ENCODE assay signal across 8 cellular contexts in genomic region chr3:48716982-48717746, GRCh38. TPM values are rescaled to one million over a fixed set of nuclear protein-coding genes. Genes with fewer than 3 reads are reported as not detected.
DNase-seq lines count a peak whose midpoint lies in the region; ATAC-seq and TF ChIP-seq lines count a peak whose summit lies in the region.

A gene with protein sequence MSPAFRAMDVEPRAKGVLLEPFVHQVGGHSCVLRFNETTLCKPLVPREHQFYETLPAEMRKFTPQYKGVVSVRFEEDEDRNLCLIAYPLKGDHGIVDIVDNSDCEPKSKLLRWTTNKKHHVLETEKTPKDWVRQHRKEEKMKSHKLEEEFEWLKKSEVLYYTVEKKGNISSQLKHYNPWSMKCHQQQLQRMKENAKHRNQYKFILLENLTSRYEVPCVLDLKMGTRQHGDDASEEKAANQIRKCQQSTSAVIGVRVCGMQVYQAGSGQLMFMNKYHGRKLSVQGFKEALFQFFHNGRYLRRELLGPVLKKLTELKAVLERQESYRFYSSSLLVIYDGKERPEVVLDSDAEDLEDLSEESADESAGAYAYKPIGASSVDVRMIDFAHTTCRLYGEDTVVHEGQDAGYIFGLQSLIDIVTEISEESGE (minus strand): TSS chr3:48717221. CDS start chr3:48695291, 21,930 bp downstream.

- TF ChIP-seq CTCF in right atrium auricular region (IDR thresholded peaks at IDR 0.05) (no peak), uterus (IDR thresholded peaks at IDR 0.05) (peak in 1 of 4 experiments; percentile 29)

- no peaks in the 10 kb centered on the region for H3K9me3 ChIP-seq in right atrium auricular region
- no peaks in the 10 kb centered on the region for H3K9me3 ChIP-seq in uterus

- DNase-seq in NCI-H187 treated with DMSO at 0.1 percent for 48 hours (lab: John Stamatoyannopoulos, UW) (peak; percentile 78), anterior cingulate cortex (lab: John Stamatoyannopoulos, UW) (peak; percentile 87 to 99 (median 98)), right atrium auricular region (ENCODE audit: low spot score) (peak; percentile 98), pulmonary artery endothelial cell (ENCODE audit: low read depth, low spot score) (peak; percentile 91), uterus (peak; percentile 98 to 99)

- peak within 1 kb of the TSS; percentile 75 to 77 for H3K4me3 ChIP-seq in right atrium auricular region
- peak within 1 kb of the TSS; percentile 89 to 91 for H3K4me3 ChIP-seq in uterus

- H3K27ac ChIP-seq in right atrium auricular region (peak within 1 kb of the TSS; percentile 85 to 90), uterus (peak within 1 kb of the TSS; percentile 83 to 87)

- H3K36me3 ChIP-seq in right atrium auricular region (peaks cover 16% of the 10 kb centered on the region), uterus (no peaks in the 10 kb centered on the region)

- peak; percentile 89 for ATAC-seq in GM18499 (IDR thresholded peaks at IDR 0.05; ENCODE audit: insufficient read depth, unreplicated experiment)
- peak; percentile 98 for ATAC-seq in HG02943 (IDR thresholded peaks at IDR 0.05; ENCODE audit: low read depth, unreplicated experiment)

- intact Hi-C loops in T-helper 2 cell treated with Interferon-gamma antibody and Interleukin-4, amounts not matched to agents 100 ng/mL and 5 ng/mL, for 36 hours (cut with micrococcal nuclease), result loop anchor here (1.0 to 5.0 kb wide), 9 partner anchors 32 to 754 kb away; partner anchors contain the start of genes ARIH2, CELSR3, DAG1 and NCKIPSD
- intact Hi-C loops in uterus (cut with DNase I; ENCODE audit: low total_unique reads), result no loop called here

- H3K27me3 ChIP-seq in right atrium auricular region (no peaks in the 10 kb centered on the region), uterus (no peaks in the 10 kb centered on the region)

- TF ChIP-seq POLR2A in uterus (IDR thresholded peaks at IDR 0.05), result peak; percentile 83 to 94

- H3K4me1 ChIP-seq in right atrium auricular region (peaks cover 0 to 32% of the 10 kb centered on the region in 2 donors), uterus (no peaks in the 10 kb centered on the region)

RNA-seq across cellular contexts. Expression of the gene that starts here (rescaled TPM):
- total RNA-seq in T-helper 2 cell treated with Interferon-gamma antibody and Interleukin-4, amounts not matched to agents 100 ng/mL and 5 ng/mL, for 36 hours, result 59.3 and 59.9 TPM in 2 replicates
- 10 to 100 TPM; 35.7 to 39.6 TPM for total RNA-seq in right atrium auricular region
- total RNA-seq in pulmonary artery endothelial cell, result 42.3 and 55.7 TPM in 2 replicates
- total RNA-seq in uterus, result 10 to 100 TPM; 45.6 to 91.7 (median 78.0) TPM

Comparison
In these comparisons a context has a peak if more than half of its experiments do, and no peak if none do; other contexts are left out.
1. Peak in every context shown above with its lines: DNase-seq, ATAC-seq, H3K4me3 ChIP-seq and H3K27ac ChIP-seq.